10 cellular contexts compared by ENCODE assay signal in genomic region chr1:71780681-71781080, GRCh38.
DNase-seq lines count a peak whose midpoint lies in the region; ATAC-seq lines count a peak whose summit lies in the region.
"Had no signal": no experiment of that assay in that cellular context is flagged by ENCODE, and none has a peak within 500 bp of the region (broad histone marks: within the 10 kb centered on the region; RNA-seq: fewer than 3 reads in every experiment).

No MANE protein-coding gene starts in this region.

- DNase-seq in putamen (ENCODE audit: low spot score) (peak; percentile 7), NCI-H1105 (lab: John Stamatoyannopoulos, UW) (no peak), NCI-H1694 treated with DMSO at 0.1 percent for 48 hours (lab: John Stamatoyannopoulos, UW) (no peak), cerebellum (ENCODE audit: low spot score) (no peak)
- DNase-seq: NCI-H2029, PC-9, transverse colon had no signal

- ATAC-seq in GM18870 (IDR thresholded peaks at IDR 0.05; ENCODE audit: unreplicated experiment), result peak; percentile 91
- peak; percentile 65 for ATAC-seq in HG02571 (IDR thresholded peaks at IDR 0.05; ENCODE audit: unreplicated experiment)
- peak; percentile 77 for ATAC-seq in HG03520 (IDR thresholded peaks at IDR 0.05; ENCODE audit: unreplicated experiment)
